8 cellular contexts compared by ENCODE assay signal in genomic region chr6:149008741-149009140, GRCh38.
"Had no signal": no experiment of that assay in that cellular context is flagged by ENCODE, and none has a peak within 500 bp of the region (broad histone marks: within the 10 kb centered on the region; RNA-seq: fewer than 3 reads in every experiment).

No MANE protein-coding gene starts in this region.

- DNase-seq: H7, HFFc6, KBM-7 had no signal

- H3K4me3 ChIP-seq: GM23338, HAP-1 had no signal

- H2AFZ ChIP-seq: GM23338 had no signal

- ATAC-seq: GM23338, HCT116 had no signal

- H3K27ac ChIP-seq: KMS-11 had no signal

- H3K9ac ChIP-seq: KMS-11 had no signal

- H3K9me3 ChIP-seq: HAP-1 had no signal

- H3K4me1 ChIP-seq: HAP-1 had no signal

- H3K36me3 ChIP-seq: HAP-1 had no signal

- H3K4me2 ChIP-seq: GM23338, KMS-11 had no signal

- FAIRE-seq: HTR-8/SVneo had no signal
